25 cellular contexts compared by ENCODE assay signal in genomic region chr6:33406161-33406560, GRCh38. TPM values are rescaled to one million over a fixed set of nuclear protein-coding genes. Genes with fewer than 3 reads are reported as not detected.
DNase-seq lines count a peak whose midpoint lies in the region; ATAC-seq and TF ChIP-seq lines count a peak whose summit lies in the region.
"Had no signal": no experiment of that assay in that cellular context is flagged by ENCODE, and none has a peak within 500 bp of the region (broad histone marks: within the 10 kb centered on the region; RNA-seq: fewer than 3 reads in every experiment).

No MANE protein-coding gene starts in this region.

- in situ Hi-C loops in brain microvascular endothelial cell (cut with HindIII; ENCODE audit: low pct_ligation_motif_present, low sequenced_read_pairs): no loop called here

- peaks cover 66% of the 10 kb centered on the region for H3K36me3 Mint-ChIP-seq in T-helper 2 cell treated with Interferon-gamma antibody and Interleukin-4, amounts not matched to agents 5 μg/mL and 100 μg/mL, for 36 hours (ENCODE audit: low read depth)
- H3K36me3 Mint-ChIP-seq in CD4-positive, alpha-beta T cell (ENCODE audit: low read depth): peaks cover 7% of the 10 kb centered on the region
- H3K36me3 Mint-ChIP-seq in brain: peaks cover 7% of the 10 kb centered on the region
- H3K36me3 Mint-ChIP-seq: memory B cell had no signal

- H3K27me3 Mint-ChIP-seq in T-helper 2 cell treated with Interferon-gamma antibody and Interleukin-4, amounts not matched to agents 5 μg/mL and 100 μg/mL, for 36 hours (ENCODE audit: low read depth): no peaks in the 10 kb centered on the region
- H3K27me3 Mint-ChIP-seq in CD4-positive, alpha-beta T cell: no peaks in the 10 kb centered on the region
- no peaks in the 10 kb centered on the region for H3K27me3 Mint-ChIP-seq in brain
- H3K27me3 Mint-ChIP-seq: activated T-helper 17 cell treated with anti-CD3 and anti-CD28 coated beads, Interleukin-2, amount 50 U/mL, for 72 hours; dendritic cell treated with granulocyte-macrophage colony-stimulating factor and Interleukin-4, amounts not matched to agents 40 ng/mL and 50 ng/mL, for 4 days; memory B cell had no signal

- no peaks in the 10 kb centered on the region for H3K9me3 Mint-ChIP-seq in T-helper 2 cell treated with Interferon-gamma antibody and Interleukin-4, amounts not matched to agents 5 μg/mL and 100 μg/mL, for 36 hours
- H3K9me3 Mint-ChIP-seq in CD4-positive, alpha-beta T cell: no peaks in the 10 kb centered on the region
- no peaks in the 10 kb centered on the region for H3K9me3 Mint-ChIP-seq in brain
- H3K9me3 Mint-ChIP-seq: activated T-helper 17 cell treated with anti-CD3 and anti-CD28 coated beads, Interleukin-2, amount 50 U/mL, for 72 hours; dendritic cell treated with granulocyte-macrophage colony-stimulating factor and Interleukin-4, amounts not matched to agents 40 ng/mL and 50 ng/mL, for 4 days; endodermal cell; GM23338; memory B cell; neural crest cell had no signal

- H3K27ac Mint-ChIP-seq in T-helper 2 cell treated with Interferon-gamma antibody and Interleukin-4, amounts not matched to agents 5 μg/mL and 100 μg/mL, for 36 hours: peak overlapping the region; percentile 50
- peak overlapping the region; percentile 47 for H3K27ac Mint-ChIP-seq in CD4-positive, alpha-beta T cell
- H3K27ac Mint-ChIP-seq in brain: peak overlapping the region in 3 of 5 experiments; percentile 37 to 46 (median 38)
- H3K27ac Mint-ChIP-seq: endodermal cell, GM23338, memory B cell had no signal

- no peaks in the 10 kb centered on the region for H3K27me3 ChIP-seq in CD4-positive, alpha-beta T cell (ENCODE audit: control insufficient read depth, insufficient read depth, low read length)
- H3K27me3 ChIP-seq in brain microvascular endothelial cell (replicated peaks): no peaks in the 10 kb centered on the region
- H3K27me3 ChIP-seq: left lung, pancreas, upper lobe of right lung had no signal

- peaks cover 24% of the 10 kb centered on the region for H3K4me1 Mint-ChIP-seq in T-helper 2 cell treated with Interferon-gamma antibody and Interleukin-4, amounts not matched to agents 5 μg/mL and 100 μg/mL, for 36 hours (ENCODE audit: low read depth)
- peaks cover 20% of the 10 kb centered on the region for H3K4me1 Mint-ChIP-seq in CD4-positive, alpha-beta T cell (ENCODE audit: low read depth)
- H3K4me1 Mint-ChIP-seq in brain: peaks cover 12% of the 10 kb centered on the region

- POLR2A ChIA-PET in CD4-positive, alpha-beta T cell (lab: Charles Lee): interaction anchor here (0.6 to 0.7 kb wide), 2 partner anchors 13 to 434 kb away, joined by 3 to 4 read pairs; no protein-coding TSS in a partner anchor

- H3K4me3 ChIP-seq in brain microvascular endothelial cell (ENCODE audit: low read depth, low read length): no peak overlapping the region
- H3K4me3 ChIP-seq: GM23338, left lung, pancreas, SK-N-MC, upper lobe of right lung had no signal

- no peak for DNase-seq in T-helper 2 cell treated with Interferon-gamma antibody and Interleukin-4, amounts not matched to agents 5 μg/mL and 100 μg/mL, for 36 hours (ENCODE audit: low spot score)
- DNase-seq in T-helper 2 cell (no peak), NCI-H345 treated with DMSO at 0.1 percent for 48 hours (lab: John Stamatoyannopoulos, UW; ENCODE audit: unreplicated experiment) (no peak), brain microvascular endothelial cell (no peak)
- DNase-seq in CD4-positive, alpha-beta T cell: no peak
- DNase-seq: C1 segment of cervical spinal cord; endodermal cell; left lung; NCI-H1436; NCI-H2081; NCI-H526 treated with DMSO at 0.1 percent for 48 hours; NK-92 treated with Interleukin-12 subunit alpha and Interleukin-12 subunit beta, amount 100 ng/mL, for 24 hours; pancreas; stimulated activated naive CD4-positive, alpha-beta T cell treated with Interleukin-2 at 50 U/mL for 16 hours; T-helper 1 cell; upper lobe of right lung had no signal

- no peak for ATAC-seq in CD4-positive, alpha-beta T cell (ENCODE audit: poor library complexity)
- ATAC-seq: activated CD4-positive, CD25-positive, alpha-beta regulatory T cell treated with anti-CD3 and anti-CD28 coated beads, Interleukin-2, amount 50 U/mL, for 24 hours; activated T-helper 17 cell treated with anti-CD3 and anti-CD28 coated beads, Interleukin-2, amount 50 U/mL, for 72 hours; esophagus mucosa; GM23338; left lung; pancreas; upper lobe of right lung had no signal

- intact Hi-C loops in CD4-positive, alpha-beta T cell (cut with DNase I, micrococcal nuclease): loop anchor here in 1 of 2 experiments (5.0 kb wide), 1 partner anchor 129 kb away; the partner anchor contains the start of gene B3GALT4

- no peak overlapping the region for H3K27ac ChIP-seq in CD4-positive, alpha-beta T cell (ENCODE audit: low read depth, low read length)
- H3K27ac ChIP-seq in brain microvascular endothelial cell: no peak overlapping the region
- H3K27ac ChIP-seq: left lung, pancreas, SK-N-MC, upper lobe of right lung had no signal

- no peak for TF ChIP-seq CTCF in CD4-positive, alpha-beta T cell (IDR thresholded peaks at IDR 0.05)
- no peak for TF ChIP-seq CTCF in brain (conservative IDR thresholded peaks at IDR 0.05)
- no peak for TF ChIP-seq CTCF in brain microvascular endothelial cell (IDR thresholded peaks at IDR 0.05; ENCODE audit: low read depth, low read length, missing control alignments)

- H3K9me3 ChIP-seq in CD4-positive, alpha-beta T cell (ENCODE audit: control insufficient read depth, low read length): no peaks in the 10 kb centered on the region
- H3K9me3 ChIP-seq: left lung, pancreas, upper lobe of right lung had no signal

- no peak overlapping the region for H3K4me3 Mint-ChIP-seq in T-helper 2 cell treated with Interferon-gamma antibody and Interleukin-4, amounts not matched to agents 5 μg/mL and 100 μg/mL, for 36 hours
- H3K4me3 Mint-ChIP-seq in CD4-positive, alpha-beta T cell: no peak overlapping the region
- no peak overlapping the region for H3K4me3 Mint-ChIP-seq in brain
- H3K4me3 Mint-ChIP-seq: dendritic cell treated with granulocyte-macrophage colony-stimulating factor and Interleukin-4, amounts not matched to agents 40 ng/mL and 50 ng/mL, for 4 days; endodermal cell; GM23338; memory B cell had no signal

- H3K36me3 ChIP-seq in brain microvascular endothelial cell (replicated peaks): peaks cover 5% of the 10 kb centered on the region
- H3K36me3 ChIP-seq: pancreas, upper lobe of right lung had no signal

- CTCF ChIA-PET in CD4-positive, alpha-beta T cell (lab: Charles Lee): interaction anchor here (2.4 kb wide), 1 partner anchor 15 kb away, joined by 8 read pairs; no protein-coding TSS in a partner anchor

RNA-seq across cellular contexts. Expression of gene PHF1, which starts 4.7 kb away (rescaled TPM):
- total RNA-seq in CD4-positive, alpha-beta T cell: 100 to 1,000 TPM; 545 to 557 TPM
- polyA plus RNA-seq in brain (ENCODE audit: insufficient read depth, low read depth, low replicate concordance): 115 TPM

RNA-seq across cellular contexts. Expression of gene CUTA, which starts 11.7 kb away (rescaled TPM):
- 100 to 1,000 TPM; 176 to 185 TPM for total RNA-seq in CD4-positive, alpha-beta T cell
- 837 TPM for polyA plus RNA-seq in brain (ENCODE audit: insufficient read depth, low read depth, low replicate concordance)

RNA-seq across cellular contexts. Expression of gene SYNGAP1, which starts 13.7 kb away (rescaled TPM):
- total RNA-seq in CD4-positive, alpha-beta T cell: 10 to 100 TPM; 62.4 to 63.8 TPM
- polyA plus RNA-seq in brain (ENCODE audit: insufficient read depth, low read depth, low replicate concordance): 40.7 TPM

RNA-seq across cellular contexts. Expression of gene KIFC1, which starts 14.5 kb away (rescaled TPM):
- total RNA-seq in CD4-positive, alpha-beta T cell: 1 to 10 TPM; 1.2 to 1.6 TPM
- 89.6 TPM for polyA plus RNA-seq in brain (ENCODE audit: insufficient read depth, low read depth, low replicate concordance)

RNA-seq across cellular contexts. Expression of gene ZBTB9, which starts 48.2 kb away (rescaled TPM):
- total RNA-seq in CD4-positive, alpha-beta T cell: 1 to 10 TPM; 5.5 to 5.7 TPM
- polyA plus RNA-seq in brain (ENCODE audit: insufficient read depth, low read depth, low replicate concordance): 10.7 TPM
